Comparison of ENCODE assay signal across 1 cellular context in the genomic region with DNA sequence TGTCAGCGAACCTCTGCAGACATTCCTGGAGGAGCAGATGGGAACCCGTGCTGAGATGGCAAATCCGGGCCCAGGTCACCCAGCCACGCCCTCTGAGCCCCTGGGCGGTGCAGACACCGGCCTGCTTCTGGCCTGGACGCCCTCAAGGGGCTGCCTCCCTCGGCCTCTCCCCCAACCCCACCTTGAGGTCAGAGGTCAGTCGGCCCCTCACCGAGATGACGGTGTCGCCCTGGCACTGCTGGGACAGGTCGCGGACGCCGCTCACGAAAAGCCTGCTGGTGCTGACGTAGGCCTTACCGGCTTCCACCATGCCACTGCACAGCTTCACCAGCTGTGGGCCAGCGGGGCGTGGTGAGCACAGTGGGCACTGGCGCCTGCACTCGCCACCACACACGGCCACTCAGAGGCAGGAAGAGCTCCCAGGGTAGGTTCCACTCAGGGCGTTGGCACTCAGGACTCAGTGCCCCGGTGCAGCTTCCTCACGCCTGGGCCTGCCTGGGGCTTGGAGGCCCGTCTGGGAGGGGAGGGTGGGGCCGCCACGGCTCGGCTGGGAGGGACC.
TF ChIP-seq lines count a peak whose summit lies in the region.

No MANE protein-coding gene starts in this region.

TF ChIP-seq in GM23338, 12 proteins besides CTCF, POLR2A, EP300 and RAD21:
- no peak for TF ChIP-seq NANOG (IDR thresholded peaks at IDR 0.05; ENCODE audit: borderline replicate concordance)
- TF ChIP-seq, protein P1, sequence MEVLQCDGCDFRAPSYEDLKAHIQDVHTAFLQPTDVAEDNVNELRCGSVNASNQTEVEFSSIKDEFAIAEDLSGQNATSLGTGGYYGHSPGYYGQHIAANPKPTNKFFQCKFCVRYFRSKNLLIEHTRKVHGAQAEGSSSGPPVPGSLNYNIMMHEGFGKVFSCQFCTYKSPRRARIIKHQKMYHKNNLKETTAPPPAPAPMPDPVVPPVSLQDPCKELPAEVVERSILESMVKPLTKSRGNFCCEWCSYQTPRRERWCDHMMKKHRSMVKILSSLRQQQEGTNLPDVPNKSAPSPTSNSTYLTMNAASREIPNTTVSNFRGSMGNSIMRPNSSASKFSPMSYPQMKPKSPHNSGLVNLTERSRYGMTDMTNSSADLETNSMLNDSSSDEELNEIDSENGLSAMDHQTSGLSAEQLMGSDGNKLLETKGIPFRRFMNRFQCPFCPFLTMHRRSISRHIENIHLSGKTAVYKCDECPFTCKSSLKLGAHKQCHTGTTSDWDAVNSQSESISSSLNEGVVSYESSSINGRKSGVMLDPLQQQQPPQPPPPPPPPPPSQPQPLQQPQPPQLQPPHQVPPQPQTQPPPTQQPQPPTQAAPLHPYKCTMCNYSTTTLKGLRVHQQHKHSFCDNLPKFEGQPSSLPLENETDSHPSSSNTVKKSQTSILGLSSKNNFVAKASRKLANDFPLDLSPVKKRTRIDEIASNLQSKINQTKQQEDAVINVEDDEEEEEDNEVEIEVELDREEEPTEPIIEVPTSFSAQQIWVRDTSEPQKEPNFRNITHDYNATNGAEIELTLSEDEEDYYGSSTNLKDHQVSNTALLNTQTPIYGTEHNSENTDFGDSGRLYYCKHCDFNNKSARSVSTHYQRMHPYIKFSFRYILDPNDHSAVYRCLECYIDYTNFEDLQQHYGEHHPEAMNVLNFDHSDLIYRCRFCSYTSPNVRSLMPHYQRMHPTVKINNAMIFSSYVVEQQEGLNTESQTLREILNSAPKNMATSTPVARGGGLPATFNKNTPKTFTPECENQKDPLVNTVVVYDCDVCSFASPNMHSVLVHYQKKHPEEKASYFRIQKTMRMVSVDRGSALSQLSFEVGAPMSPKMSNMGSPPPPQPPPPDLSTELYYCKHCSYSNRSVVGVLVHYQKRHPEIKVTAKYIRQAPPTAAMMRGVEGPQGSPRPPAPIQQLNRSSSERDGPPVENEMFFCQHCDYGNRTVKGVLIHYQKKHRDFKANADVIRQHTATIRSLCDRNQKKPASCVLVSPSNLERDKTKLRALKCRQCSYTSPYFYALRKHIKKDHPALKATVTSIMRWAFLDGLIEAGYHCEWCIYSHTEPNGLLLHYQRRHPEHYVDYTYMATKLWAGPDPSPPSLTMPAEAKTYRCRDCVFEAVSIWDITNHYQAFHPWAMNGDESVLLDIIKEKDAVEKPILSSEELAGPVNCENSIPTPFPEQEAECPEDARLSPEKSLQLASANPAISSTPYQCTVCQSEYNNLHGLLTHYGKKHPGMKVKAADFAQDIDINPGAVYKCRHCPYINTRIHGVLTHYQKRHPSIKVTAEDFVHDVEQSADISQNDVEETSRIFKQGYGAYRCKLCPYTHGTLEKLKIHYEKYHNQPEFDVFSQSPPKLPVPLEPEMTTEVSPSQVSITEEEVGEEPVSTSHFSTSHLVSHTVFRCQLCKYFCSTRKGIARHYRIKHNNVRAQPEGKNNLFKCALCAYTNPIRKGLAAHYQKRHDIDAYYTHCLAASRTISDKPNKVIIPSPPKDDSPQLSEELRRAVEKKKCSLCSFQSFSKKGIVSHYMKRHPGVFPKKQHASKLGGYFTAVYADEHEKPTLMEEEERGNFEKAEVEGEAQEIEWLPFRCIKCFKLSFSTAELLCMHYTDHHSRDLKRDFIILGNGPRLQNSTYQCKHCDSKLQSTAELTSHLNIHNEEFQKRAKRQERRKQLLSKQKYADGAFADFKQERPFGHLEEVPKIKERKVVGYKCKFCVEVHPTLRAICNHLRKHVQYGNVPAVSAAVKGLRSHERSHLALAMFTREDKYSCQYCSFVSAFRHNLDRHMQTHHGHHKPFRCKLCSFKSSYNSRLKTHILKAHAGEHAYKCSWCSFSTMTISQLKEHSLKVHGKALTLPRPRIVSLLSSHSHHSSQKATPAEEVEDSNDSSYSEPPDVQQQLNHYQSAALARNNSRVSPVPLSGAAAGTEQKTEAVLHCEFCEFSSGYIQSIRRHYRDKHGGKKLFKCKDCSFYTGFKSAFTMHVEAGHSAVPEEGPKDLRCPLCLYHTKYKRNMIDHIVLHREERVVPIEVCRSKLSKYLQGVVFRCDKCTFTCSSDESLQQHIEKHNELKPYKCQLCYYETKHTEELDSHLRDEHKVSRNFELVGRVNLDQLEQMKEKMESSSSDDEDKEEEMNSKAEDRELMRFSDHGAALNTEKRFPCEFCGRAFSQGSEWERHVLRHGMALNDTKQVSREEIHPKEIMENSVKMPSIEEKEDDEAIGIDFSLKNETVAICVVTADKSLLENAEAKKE (CRISPR knock-in tag; IDR thresholded peaks at IDR 0.05): no peak
- TF ChIP-seq, protein P2, sequence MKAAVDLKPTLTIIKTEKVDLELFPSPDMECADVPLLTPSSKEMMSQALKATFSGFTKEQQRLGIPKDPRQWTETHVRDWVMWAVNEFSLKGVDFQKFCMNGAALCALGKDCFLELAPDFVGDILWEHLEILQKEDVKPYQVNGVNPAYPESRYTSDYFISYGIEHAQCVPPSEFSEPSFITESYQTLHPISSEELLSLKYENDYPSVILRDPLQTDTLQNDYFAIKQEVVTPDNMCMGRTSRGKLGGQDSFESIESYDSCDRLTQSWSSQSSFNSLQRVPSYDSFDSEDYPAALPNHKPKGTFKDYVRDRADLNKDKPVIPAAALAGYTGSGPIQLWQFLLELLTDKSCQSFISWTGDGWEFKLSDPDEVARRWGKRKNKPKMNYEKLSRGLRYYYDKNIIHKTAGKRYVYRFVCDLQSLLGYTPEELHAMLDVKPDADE (IDR thresholded peaks at IDR 0.05): no peak
- no peak for TF ChIP-seq EZH2 (IDR thresholded peaks at IDR 0.05; ENCODE audit: low read depth, unreplicated experiment)
- no peak for TF ChIP-seq REST (IDR thresholded peaks at IDR 0.05; ENCODE audit: unreplicated experiment)
- TF ChIP-seq POLR2AphosphoS5 (IDR thresholded peaks at IDR 0.05; ENCODE audit: low read depth): no peak
- no peak for TF ChIP-seq CREB1 (CRISPR knock-in tag; IDR thresholded peaks at IDR 0.05; ENCODE audit: low read depth)
- TF ChIP-seq ZNF114 (CRISPR knock-in tag; IDR thresholded peaks at IDR 0.05): no peak
- no peak for TF ChIP-seq ZNF331 (CRISPR knock-in tag; IDR thresholded peaks at IDR 0.05; ENCODE audit: low read depth)
- no peak for TF ChIP-seq STAT1 (IDR thresholded peaks at IDR 0.05; ENCODE audit: unreplicated experiment)
- TF ChIP-seq EZH2phosphoT487 (IDR thresholded peaks at IDR 0.05; ENCODE audit: unreplicated experiment): no peak
- no peak for TF ChIP-seq JUNB (IDR thresholded peaks at IDR 0.05; ENCODE audit: unreplicated experiment)
